Comparison of ENCODE assay signal across 8 cellular contexts in the genomic region with DNA sequence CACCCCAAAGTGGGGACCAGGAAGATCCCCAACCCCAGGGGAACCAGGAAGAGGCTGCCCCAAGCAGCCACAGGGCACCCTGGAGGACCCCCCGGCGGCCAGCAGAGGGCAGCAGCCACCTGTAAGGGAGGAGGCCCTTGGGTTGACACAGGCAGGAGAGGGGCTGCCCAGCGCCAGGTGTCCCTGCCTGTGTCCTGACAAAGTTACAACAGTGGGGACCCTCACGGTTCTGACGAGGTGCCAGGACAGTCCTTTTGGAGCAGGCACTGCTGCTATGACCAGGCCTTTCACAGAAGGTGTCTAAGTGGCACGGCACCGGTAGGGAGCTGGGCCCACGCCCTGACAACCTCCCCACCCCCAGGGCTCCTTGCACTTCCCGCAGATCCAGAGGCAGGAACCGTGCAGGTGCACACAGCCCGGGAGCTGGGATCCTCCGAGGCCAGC.
DNase-seq lines count a peak whose midpoint lies in the region; ATAC-seq and TF ChIP-seq lines count a peak whose summit lies in the region.

No MANE protein-coding gene starts in this region.

- no peaks in the 10 kb centered on the region for H3K36me3 ChIP-seq in parathyroid adenoma (ENCODE audit: control insufficient read depth, insufficient read depth, low read length)

- H2AFZ ChIP-seq in parathyroid adenoma, result no peak overlapping the region

- H3K79me2 ChIP-seq in parathyroid adenoma, result no peaks in the 10 kb centered on the region

- H3K4me2 ChIP-seq in parathyroid adenoma (ENCODE audit: low read length), result no peak overlapping the region

- H3K9ac ChIP-seq in parathyroid adenoma, result no peak overlapping the region

- H3K9me3 Mint-ChIP-seq in activated T-helper 17 cell treated with anti-CD3 and anti-CD28 coated beads, Interleukin-2, amount 50 U/mL, for 72 hours, result no peaks in the 10 kb centered on the region

- H3K27ac Mint-ChIP-seq in activated T-helper 17 cell treated with anti-CD3 and anti-CD28 coated beads, Interleukin-2, amount 50 U/mL, for 72 hours, result peak overlapping the region; percentile 81

- no peaks in the 10 kb centered on the region for H3K4me1 ChIP-seq in parathyroid adenoma

- H3K27me3 Mint-ChIP-seq in activated T-helper 17 cell treated with anti-CD3 and anti-CD28 coated beads, Interleukin-2, amount 50 U/mL, for 72 hours, result peaks cover 5% of the 10 kb centered on the region

- DNase-seq in 8988T (peak; percentile 83), RPMI7951 (ENCODE audit: low read depth) (peak; percentile 60), glomerular visceral epithelial cell (ENCODE audit: extremely low spot score) (peak; percentile 59), NCI-H446 treated with DMSO at 0.1 percent for 48 hours (lab: John Stamatoyannopoulos, UW) (no peak)

- TF ChIP-seq CTCF in GM12872 (IDR thresholded peaks at IDR 0.05; ENCODE audit: insufficient read depth, low read depth, low read length), result peak; percentile 89
- TF ChIP-seq CTCF in parathyroid adenoma (IDR thresholded peaks at IDR 0.05), result peak; percentile 72

- ATAC-seq in HG03280 (IDR thresholded peaks at IDR 0.05; ENCODE audit: unreplicated experiment), result peak; percentile 72
- peak; percentile 74 for ATAC-seq in activated T-helper 17 cell treated with anti-CD3 and anti-CD28 coated beads, Interleukin-2, amount 50 U/mL, for 72 hours (replicated peaks)

- H3K9me3 ChIP-seq in parathyroid adenoma (ENCODE audit: control insufficient read depth, low read length), result no peaks in the 10 kb centered on the region

- no peak overlapping the region for H3K27ac ChIP-seq in parathyroid adenoma

- no peak overlapping the region for H3K4me3 ChIP-seq in parathyroid adenoma (ENCODE audit: low read depth, low read length)

- H3K4me1 Mint-ChIP-seq in activated T-helper 17 cell treated with anti-CD3 and anti-CD28 coated beads, Interleukin-2, amount 50 U/mL, for 72 hours, result peaks cover 18% of the 10 kb centered on the region

- peak overlapping the region; percentile 26 for H3K4me3 Mint-ChIP-seq in activated T-helper 17 cell treated with anti-CD3 and anti-CD28 coated beads, Interleukin-2, amount 50 U/mL, for 72 hours

- peaks cover 19% of the 10 kb centered on the region for H3K36me3 Mint-ChIP-seq in activated T-helper 17 cell treated with anti-CD3 and anti-CD28 coated beads, Interleukin-2, amount 50 U/mL, for 72 hours (ENCODE audit: low read depth)

- H3K27me3 ChIP-seq in parathyroid adenoma (ENCODE audit: control insufficient read depth, insufficient read depth, low read length), result peaks cover 4% of the 10 kb centered on the region
